1 cellular context compared by ENCODE assay signal in the genomic region with DNA sequence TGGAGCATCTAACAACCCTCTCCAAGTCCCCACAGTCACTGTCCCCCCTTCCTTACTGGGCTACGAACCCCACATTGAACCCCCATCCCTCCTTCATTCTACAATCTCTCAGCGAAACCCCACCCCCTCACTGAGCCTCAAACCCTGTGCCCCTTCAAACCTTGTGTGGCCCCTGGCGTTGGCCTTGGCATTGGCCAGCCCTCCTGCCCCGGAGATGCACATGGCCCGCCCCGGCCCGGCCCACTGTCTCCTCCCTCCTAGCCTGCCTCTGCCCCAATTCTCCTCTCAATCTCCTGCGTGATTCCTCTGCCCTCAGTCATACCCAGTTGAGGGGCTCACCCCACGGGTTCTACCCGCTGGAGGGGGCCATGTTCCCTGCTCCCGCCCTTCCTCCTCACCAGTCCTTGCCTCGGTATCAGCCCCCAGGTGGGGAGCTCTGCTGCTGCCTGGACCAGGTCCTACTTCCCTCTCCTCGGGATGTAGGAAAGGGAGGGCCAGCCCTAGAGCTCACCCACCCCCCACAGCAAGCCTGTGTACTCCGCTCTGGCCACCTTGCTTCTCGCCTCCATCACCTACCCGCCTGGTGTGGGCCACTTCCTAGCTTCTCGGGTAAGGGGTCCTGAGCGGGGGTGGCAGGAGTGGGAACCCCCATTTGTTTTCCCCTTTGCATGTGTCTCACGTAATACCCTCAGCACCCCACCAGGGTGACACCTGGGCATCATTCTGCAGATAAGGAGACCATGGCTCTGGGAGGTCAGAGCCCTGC.
TF ChIP-seq lines count a peak whose summit lies in the region.

No MANE protein-coding gene starts in this region.

TF ChIP-seq in H1, 55 proteins besides CTCF, POLR2A, EP300 and RAD21:
- TF ChIP-seq CHD2 (IDR thresholded peaks at IDR 0.05; ENCODE audit: low read length), result no peak
- TF ChIP-seq JUN (IDR thresholded peaks at IDR 0.05; ENCODE audit: low read depth, low read length), result no peak
- no peak for TF ChIP-seq SIX5 (IDR thresholded peaks at IDR 0.05; ENCODE audit: low read depth, low read length)
- TF ChIP-seq TEAD4 (IDR thresholded peaks at IDR 0.05; ENCODE audit: low read depth, low read length), result no peak
- TF ChIP-seq SP1 (IDR thresholded peaks at IDR 0.05; ENCODE audit: low read depth, low read length), result no peak
- no peak for TF ChIP-seq ASH2L (IDR thresholded peaks at IDR 0.05; ENCODE audit: low read length)
- TF ChIP-seq CBX8 (IDR thresholded peaks at IDR 0.05; ENCODE audit: borderline replicate concordance, low read depth, low read length), result no peak
- no peak for TF ChIP-seq CREB1 (IDR thresholded peaks at IDR 0.05)
- TF ChIP-seq FOSL1 (IDR thresholded peaks at IDR 0.05; ENCODE audit: insufficient read depth, low read depth, low read length), result no peak
- TF ChIP-seq SUZ12 (IDR thresholded peaks at IDR 0.05; ENCODE audit: low read length), result no peak
- no peak for TF ChIP-seq TBP (IDR thresholded peaks at IDR 0.05; ENCODE audit: low read depth, low read length)
- TF ChIP-seq BCL11A (IDR thresholded peaks at IDR 0.05; ENCODE audit: low read depth in 2 of 2, low read length in 2 of 2), result no peak
- TF ChIP-seq KDM4A (IDR thresholded peaks at IDR 0.05; ENCODE audit: low read depth, low read length, severe bottlenecking), result no peak
- no peak for TF ChIP-seq KDM5A (IDR thresholded peaks at IDR 0.05; ENCODE audit: low read length)
- no peak for TF ChIP-seq ZNF274 (IDR thresholded peaks at IDR 0.05; ENCODE audit: borderline replicate concordance, extremely low read depth, low read length)
